17 cellular contexts compared by ENCODE assay signal in the genomic region with DNA sequence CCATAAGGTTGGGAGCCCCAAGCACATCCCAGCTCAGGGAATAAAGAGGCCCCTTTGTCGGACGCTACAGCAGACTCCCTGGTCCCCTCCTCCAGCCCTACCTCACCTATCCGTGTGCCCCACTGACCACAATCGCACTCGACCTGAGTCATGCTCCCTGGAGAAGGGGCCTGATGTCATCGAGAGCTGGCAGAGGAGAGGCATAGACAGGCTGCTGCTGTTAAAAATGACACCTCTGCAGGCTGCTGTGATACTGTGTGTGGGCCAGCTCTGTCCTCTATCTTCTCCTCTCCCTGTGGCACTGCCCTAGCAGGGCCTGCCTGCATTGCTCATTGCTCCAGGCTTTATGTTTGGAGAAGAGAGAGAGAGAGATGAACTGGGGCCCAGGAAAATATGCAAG.
DNase-seq lines count a peak whose midpoint lies in the region; ATAC-seq, FAIRE-seq and TF ChIP-seq lines count a peak whose summit lies in the region.
"Had no signal": no experiment of that assay in that cellular context is flagged by ENCODE, and none has a peak within 500 bp of the region (broad histone marks: within the 10 kb centered on the region; RNA-seq: fewer than 3 reads in every experiment).

No MANE protein-coding gene starts in this region.

- H3K36me3 ChIP-seq in left ventricle myocardium inferior: no peaks in the 10 kb centered on the region
- no peaks in the 10 kb centered on the region for H3K36me3 ChIP-seq in prostate gland

- H3K4me3 ChIP-seq in left ventricle myocardium inferior (no peak overlapping the region), prostate gland (no peak overlapping the region)
- H3K4me3 ChIP-seq: PC-9 had no signal

- no peaks in the 10 kb centered on the region for H3K9me3 ChIP-seq in left ventricle myocardium inferior (replicated peaks)
- H3K9me3 ChIP-seq in prostate gland: no peaks in the 10 kb centered on the region

- DNase-seq in left cardiac atrium: no peak
- no peak for DNase-seq in left ventricle myocardium inferior
- peak; percentile 56 for DNase-seq in RCC 7860 (ENCODE audit: low spot score)
- DNase-seq in left kidney (ENCODE audit: low read depth, low spot score): peak; percentile 49
- no peak for DNase-seq in AML-193 (lab: John Stamatoyannopoulos, UW)
- DNase-seq in GM19238 (ENCODE audit: insufficient read length, low spot score): no peak
- no peak for DNase-seq in inferior parietal cortex (ENCODE audit: extremely low spot score)
- DNase-seq in prostate gland (ENCODE audit: low spot score): no peak
- DNase-seq: CD8-positive, alpha-beta T cell; H7; IMR-90; Kasumi-1; NCI-H1417 treated with DMSO at 0.1 percent for 48 hours; NCI-H2029; PC-9 had no signal

- TF ChIP-seq CTCF in left ventricle myocardium inferior (IDR thresholded peaks at IDR 0.05; ENCODE audit: borderline replicate concordance) (no peak), prostate gland (IDR thresholded peaks at IDR 0.05) (no peak)

- no peak for TF ChIP-seq POLR2A in prostate gland (IDR thresholded peaks at IDR 0.05)

- peak; percentile 59 to 96 for ATAC-seq in left cardiac atrium
- ATAC-seq: CD8-positive, alpha-beta T cell; Right ventricle myocardium inferior; SK-N-SH treated with all-trans-retinoic acid at 6 μM for 48 hours had no signal

- no peak for FAIRE-seq in RCC 7860 (lab: Jason Lieb, UNC)

- no CpG with 5 or more reads among the region's 6 CpGs for WGBS in prostate gland

- H3K27ac ChIP-seq in left ventricle myocardium inferior (replicated peaks) (no peak overlapping the region), prostate gland (no peak overlapping the region)
- H3K27ac ChIP-seq: PC-9 had no signal

- no peaks in the 10 kb centered on the region for H3K4me1 ChIP-seq in left ventricle myocardium inferior
- no peaks in the 10 kb centered on the region for H3K4me1 ChIP-seq in prostate gland (replicated peaks)

- H3K27me3 ChIP-seq in left ventricle myocardium inferior (ENCODE audit: low read depth) (peaks cover 80% of the 10 kb centered on the region), prostate gland (replicated peaks; ENCODE audit: insufficient read depth) (no peaks in the 10 kb centered on the region)

- intact Hi-C loops in left cardiac atrium (cut with DNase I): loop anchor here in 1 of 2 donors (10.0 kb wide), 1 partner anchor 245 kb away; no protein-coding TSS in a partner anchor
- intact Hi-C loops in left ventricle myocardium inferior (cut with micrococcal nuclease): loop anchor here (5.0 kb wide), 1 partner anchor 363 kb away; no protein-coding TSS in a partner anchor
- intact Hi-C loops in prostate gland (cut with DNase I): no loop called here

Comparison
In these comparisons a context has a peak if more than half of its experiments do, and no peak if none do; other contexts are left out.
1. DNase-seq: peak in RCC 7860 (single experiment) and left kidney (single experiment); none in left cardiac atrium (single experiment), left ventricle myocardium inferior (single experiment), AML-193 (0 of 2), GM19238 (single experiment), inferior parietal cortex (single experiment) and prostate gland (single experiment).